ENCODE assay signal across 8 cellular contexts in genomic region chr6:106300944-106301343, GRCh38. TPM values are rescaled to one million over a fixed set of nuclear protein-coding genes. Genes with fewer than 3 reads are reported as not detected.
DNase-seq lines count a peak whose midpoint lies in the region; ATAC-seq and TF ChIP-seq lines count a peak whose summit lies in the region.

No MANE protein-coding gene starts in this region.

- no peak overlapping the region for H3K9ac ChIP-seq in HCT116 (ENCODE audit: low read length)

- no peak overlapping the region for H3K4me2 ChIP-seq in HCT116 (ENCODE audit: low read length)

- RAD21 ChIA-PET in HCT116 (lab: Charles Lee; ENCODE audit: low non-redundant PET in 1 of 2, low total read pairs in 2 of 2, uncharacterized antibody in 2 of 2, unreplicated experiment in 2 of 2), result no interaction called here

- H3K9me3 ChIP-seq in HCT116 (ENCODE audit: control insufficient read depth in 1 of 2, insufficient read depth in 1 of 2, low read depth in 1 of 2, low read length in 2 of 2), result no peaks in the 10 kb centered on the region

- DNase-seq in HCT116 (ENCODE audit: low read depth, low spot score), result no peak
- peak; percentile 32 for DNase-seq in amniotic stem cell (lab: John Stamatoyannopoulos, UW)
- peak; percentile 43 for DNase-seq in kidney tubule cell (ENCODE audit: low spot score)
- DNase-seq in NCI-H1092 treated with DMSO at 0.1 percent for 48 hours (lab: John Stamatoyannopoulos, UW), result no peak
- no peak for DNase-seq in GOT3 (lab: John Stamatoyannopoulos, UW)

- H4K20me1 ChIP-seq in HCT116 (ENCODE audit: insufficient read depth), result no peaks in the 10 kb centered on the region

- POLR2A ChIA-PET in HCT116 (lab: Charles Lee), result no interaction called here

- no peaks in the 10 kb centered on the region for H3K9me2 ChIP-seq in HCT116 (ENCODE audit: insufficient read depth)

- no peak overlapping the region for H3K4me3 ChIP-seq in HCT116 (replicated peaks in 1 of 2; ENCODE audit: low read depth in 1 of 2, low read length in 2 of 2)

- CTCF ChIA-PET in HCT116 (lab: Charles Lee), result interaction anchor here (0.6 to 1.7 kb wide), 9 partner anchors 21 to 869 kb away, joined by 3 to 11 read pairs (median 4); partner anchors contain the start of gene PRDM1

- peak; percentile 65 for TF ChIP-seq CTCF in C4-2B (conservative IDR thresholded peaks at IDR 0.05)
- TF ChIP-seq CTCF in HCT116 (IDR thresholded peaks at IDR 0.05 in 2 of 3, conservative IDR thresholded peaks at IDR 0.05 in 1 of 3; ENCODE audit: borderline replicate concordance in 1 of 3, insufficient read depth in 1 of 3, low read depth in 2 of 3, low read length in 2 of 3), result peak; percentile 42 to 51 (median 46); a peak in 5 of 6 replicates

- H3K27me3 ChIP-seq in HCT116 (ENCODE audit: insufficient read depth, low read length), result no peaks in the 10 kb centered on the region

- H3K4me1 ChIP-seq in HCT116 (ENCODE audit: control insufficient read depth in 1 of 2, insufficient read depth in 2 of 2, low read length in 2 of 2), result peaks cover 0 to 7% of the 10 kb centered on the region in 2 experiments; a peak in 1 of 4 replicates

- no peaks in the 10 kb centered on the region for H3K36me3 ChIP-seq in HCT116 (ENCODE audit: control insufficient read depth in 1 of 2, insufficient read depth in 2 of 2, low read length in 2 of 2)

- TF ChIP-seq POLR2A in HCT116 (IDR thresholded peaks at IDR 0.05; ENCODE audit: borderline replicate concordance, extremely low read depth, insufficient read depth, insufficient read length), result no peak

- peaks cover 83% of the 10 kb centered on the region for H3K79me2 ChIP-seq in HCT116 (ENCODE audit: insufficient read depth, low read length)

- ATAC-seq in HCT116, result peak; percentile 53; the same call in 1 of the 2 replicates
- no peak for ATAC-seq in GM18867 (IDR thresholded peaks at IDR 0.05; ENCODE audit: unreplicated experiment)
- no peak for ATAC-seq in HG03108 (IDR thresholded peaks at IDR 0.05; ENCODE audit: unreplicated experiment)

- H2AFZ ChIP-seq in HCT116 (ENCODE audit: low read depth, low read length, poor library complexity, severe bottlenecking), result no peak overlapping the region

- intact Hi-C loops in HCT116 (cut with micrococcal nuclease), result loop anchor here (2.0 to 5.0 kb wide), 5 partner anchors 214 to 1214 kb away; partner anchors contain the start of gene PRDM1

- no TSS peak for BruUV-seq in HCT116 (replicated peaks; lab: Mats Ljungman, UMichigan)

- peak; percentile 68 for TF ChIP-seq RAD21 in HCT116 (IDR thresholded peaks at IDR 0.05; ENCODE audit: low read depth)

- no peak overlapping the region for H3K27ac ChIP-seq in C4-2B
- H3K27ac ChIP-seq in HCT116 (ENCODE audit: low read depth, low read length), result no peak overlapping the region

TF ChIP-seq in HCT116, 20 proteins besides CTCF, POLR2A, EP300 and RAD21:
- TF ChIP-seq EGR1 (IDR thresholded peaks at IDR 0.05; ENCODE audit: low read depth), result no peak
- TF ChIP-seq JUND (IDR thresholded peaks at IDR 0.05), result no peak
- TF ChIP-seq ZFX (IDR thresholded peaks at IDR 0.05), result no peak
- TF ChIP-seq YY1 (IDR thresholded peaks at IDR 0.05; ENCODE audit: extremely low read depth, insufficient replicate concordance, low read depth, low read length), result no peak
- no peak for TF ChIP-seq POLR2AphosphoS5 (IDR thresholded peaks at IDR 0.05; ENCODE audit: low read depth, low read length)
- TF ChIP-seq EZH2phosphoT487 (IDR thresholded peaks at IDR 0.05; ENCODE audit: borderline replicate concordance), result no peak
- TF ChIP-seq ATF3 (IDR thresholded peaks at IDR 0.05), result no peak
- TF ChIP-seq ZBTB33 (IDR thresholded peaks at IDR 0.05; ENCODE audit: extremely low read depth, insufficient replicate concordance, low read length), result no peak
- TF ChIP-seq FOSL1 (IDR thresholded peaks at IDR 0.05; ENCODE audit: low read depth), result no peak
- no peak for TF ChIP-seq CBX3 (IDR thresholded peaks at IDR 0.05; ENCODE audit: low read depth)
- TF ChIP-seq MAX (IDR thresholded peaks at IDR 0.05), result no peak
- TF ChIP-seq EZH2 (IDR thresholded peaks at IDR 0.05), result no peak
- TF ChIP-seq TCF7L2 (IDR thresholded peaks at IDR 0.05; ENCODE audit: borderline replicate concordance, extremely low read depth, insufficient read depth, insufficient read length), result no peak
- TF ChIP-seq SRF (IDR thresholded peaks at IDR 0.05; ENCODE audit: low read depth), result no peak
- no peak for TF ChIP-seq SIN3A (IDR thresholded peaks at IDR 0.05; ENCODE audit: low read depth)
- no peak for TF ChIP-seq REST (IDR thresholded peaks at IDR 0.05; ENCODE audit: low read depth)
- TF ChIP-seq ELF1 (IDR thresholded peaks at IDR 0.05; ENCODE audit: borderline replicate concordance, low read depth), result no peak
- no peak for TF ChIP-seq CEBPB (IDR thresholded peaks at IDR 0.05; ENCODE audit: low read depth)

RNA-seq across cellular contexts. Expression of gene ATG5, which starts 24.6 kb away (rescaled TPM):
- total RNA-seq in HCT116 (2021; ENCODE audit: unreplicated experiment), result 39.6 TPM
- polyA plus RNA-seq in HCT116 (2012), result 21.1 and 23.6 TPM in 2 replicates

RNA-seq across cellular contexts. Expression of gene CRYBG1, which starts 59.6 kb away (rescaled TPM):
- 10.7 TPM for total RNA-seq in HCT116 (2021; ENCODE audit: unreplicated experiment)
- polyA plus RNA-seq in HCT116 (2012), result 3.9 and 5.1 TPM in 2 replicates

Comparison
In these comparisons a context has a peak if more than half of its experiments do, and no peak if none do; other contexts are left out.
1. DNase-seq: peak in amniotic stem cell (single experiment) and kidney tubule cell (single experiment); none in HCT116 (single experiment), NCI-H1092 treated with DMSO at 0.1 percent for 48 hours (single experiment) and GOT3 (single experiment).